6 cellular contexts compared by ENCODE assay signal in genomic region chr7:107663196-107663595, GRCh38. TPM values are rescaled to one million over a fixed set of nuclear protein-coding genes. Genes with fewer than 3 reads are reported as not detected.
"Had no signal": no experiment of that assay in that cellular context is flagged by ENCODE, and none has a peak within 500 bp of the region (broad histone marks: within the 10 kb centered on the region; RNA-seq: fewer than 3 reads in every experiment).

No MANE protein-coding gene starts in this region.

- H3K9me3 Mint-ChIP-seq: IgD-negative memory B cell had no signal

- H3K36me3 Mint-ChIP-seq: IgD-negative memory B cell had no signal

- H2AFZ ChIP-seq: GM23248 had no signal

- H3K27ac Mint-ChIP-seq: H9, IgD-negative memory B cell had no signal

- H3K27ac ChIP-seq: GM23248 had no signal

- H3K4me3 ChIP-seq: GM23248 had no signal

- DNase-seq: GM23248, H9, HCEC 1CT, KG1 had no signal

RNA-seq across cellular contexts. Expression of gene SLC26A4, which starts 2.6 kb away (rescaled TPM):
- total RNA-seq: HT-29 had no signal
- polyA plus RNA-seq: IgD-negative memory B cell had no signal
